ENCODE assay signal across 19 cellular contexts in genomic region chr12:81095470-81096232, GRCh38. TPM values are rescaled to one million over a fixed set of nuclear protein-coding genes. Genes with fewer than 3 reads are reported as not detected.
DNase-seq lines count a peak whose midpoint lies in the region; ATAC-seq and TF ChIP-seq lines count a peak whose summit lies in the region.
"Had no signal": no experiment of that assay in that cellular context is flagged by ENCODE, and none has a peak within 500 bp of the region (broad histone marks: within the 10 kb centered on the region; RNA-seq: fewer than 3 reads in every experiment).

No MANE protein-coding gene starts in this region.

- no peak for TF ChIP-seq CTCF in brain microvascular endothelial cell (IDR thresholded peaks at IDR 0.05; ENCODE audit: low read depth, low read length, missing control alignments)
- no peak for TF ChIP-seq CTCF in gastrocnemius medialis (IDR thresholded peaks at IDR 0.05 in 4 of 5, conservative IDR thresholded peaks at IDR 0.05 in 1 of 5)

- H3K27ac ChIP-seq in brain microvascular endothelial cell (no peak overlapping the region), gastrocnemius medialis (peak overlapping the region in 3 of 4 donors; percentile 10 to 50 (median 21))
- H3K27ac ChIP-seq: lower lobe of right lung, suprapubic skin had no signal

- in situ Hi-C loops in G401 (cut with HindIII; ENCODE audit: low sequenced_read_pairs): no loop called here
- in situ Hi-C loops in brain microvascular endothelial cell (cut with HindIII; ENCODE audit: low pct_ligation_motif_present, low sequenced_read_pairs): no loop called here
- in situ Hi-C loops in gastrocnemius medialis (cut with MboI; ENCODE audit: low sequenced_read_pairs in 4 of 4): no loop called here

- H3K27me3 ChIP-seq in brain microvascular endothelial cell (replicated peaks) (no peaks in the 10 kb centered on the region), gastrocnemius medialis (no peaks in the 10 kb centered on the region)
- H3K27me3 ChIP-seq: BE2C, suprapubic skin had no signal

- DNase-seq in G401 (ENCODE audit: low spot score) (peak; percentile 52), brain microvascular endothelial cell (peak; percentile 7), iris pigment epithelial cell (ENCODE audit: low read depth) (peak; percentile 59), gastrocnemius medialis (no peak), activated gamma-delta T cell (lab: John Stamatoyannopoulos, UW) (no peak), NCI-H2196 treated with DMSO at 0.1 percent for 48 hours (lab: John Stamatoyannopoulos, UW; ENCODE audit: unreplicated experiment) (no peak)
- DNase-seq: dermis blood vessel endothelial cell; DMS 273 treated with DMSO at 0.1 percent for 48 hours; Kasumi-1; lower lobe of right lung; naive thymus-derived CD8-positive, alpha-beta T cell; NCI-H1417; NCI-H226 had no signal

- H3K9me3 ChIP-seq in gastrocnemius medialis: no peaks in the 10 kb centered on the region
- H3K9me3 ChIP-seq: BE2C, lower lobe of right lung, suprapubic skin had no signal

- H3K36me3 ChIP-seq in brain microvascular endothelial cell (replicated peaks) (no peaks in the 10 kb centered on the region), gastrocnemius medialis (no peaks in the 10 kb centered on the region)
- H3K36me3 ChIP-seq: BE2C, lower lobe of right lung, suprapubic skin had no signal

- TF ChIP-seq POLR2A in gastrocnemius medialis (IDR thresholded peaks at IDR 0.05): no peak

- H3K4me3 ChIP-seq in brain microvascular endothelial cell (ENCODE audit: low read depth, low read length): no peak overlapping the region
- H3K4me3 ChIP-seq in gastrocnemius medialis: no peak overlapping the region
- H3K4me3 ChIP-seq: lower lobe of right lung, suprapubic skin had no signal

- peak; percentile 62 to 77 for ATAC-seq in gastrocnemius medialis
- ATAC-seq in HG02884 (IDR thresholded peaks at IDR 0.05; ENCODE audit: unreplicated experiment): no peak
- ATAC-seq: activated T-helper 17 cell treated with anti-CD3 and anti-CD28 coated beads, Interleukin-2, amount 50 U/mL, for 72 hours; esophagus mucosa; lower lobe of right lung; naive thymus-derived CD8-positive, alpha-beta T cell; WTC11 had no signal

- intact Hi-C loops in gastrocnemius medialis (cut with DNase I; ENCODE audit: low total_unique reads): no loop called here

- H3K4me1 ChIP-seq in gastrocnemius medialis: peaks cover 0 to 9% of the 10 kb centered on the region in 2 donors
- H3K4me1 ChIP-seq: suprapubic skin had no signal

RNA-seq across cellular contexts. Expression of gene ACSS3, which starts 17.8 kb away (rescaled TPM):
- not detected in 2 replicates for total RNA-seq in G401 (2014; rRNA removed; shearing (Covaris generic))
- total RNA-seq in gastrocnemius medialis: 10 to 100 TPM in 1 of 4 donors, 1 to 10 TPM in 3; 5.0 to 13.6 (median 7.8) TPM
- total RNA-seq: activated T-helper 17 cell treated with anti-CD3 and anti-CD28 coated beads, Interleukin-2, amount 50 U/mL, for 72 hours; naive thymus-derived CD8-positive, alpha-beta T cell had no signal

Comparison
In these comparisons a context has a peak if more than half of its experiments do, and no peak if none do; other contexts are left out.
1. DNase-seq: peak in G401 (single experiment), brain microvascular endothelial cell (single experiment) and iris pigment epithelial cell (single experiment); none in gastrocnemius medialis (0 of 2), activated gamma-delta T cell (single experiment) and NCI-H2196 treated with DMSO at 0.1 percent for 48 hours (single experiment).